ENCODE assay signal across 23 cellular contexts in the genomic region with DNA sequence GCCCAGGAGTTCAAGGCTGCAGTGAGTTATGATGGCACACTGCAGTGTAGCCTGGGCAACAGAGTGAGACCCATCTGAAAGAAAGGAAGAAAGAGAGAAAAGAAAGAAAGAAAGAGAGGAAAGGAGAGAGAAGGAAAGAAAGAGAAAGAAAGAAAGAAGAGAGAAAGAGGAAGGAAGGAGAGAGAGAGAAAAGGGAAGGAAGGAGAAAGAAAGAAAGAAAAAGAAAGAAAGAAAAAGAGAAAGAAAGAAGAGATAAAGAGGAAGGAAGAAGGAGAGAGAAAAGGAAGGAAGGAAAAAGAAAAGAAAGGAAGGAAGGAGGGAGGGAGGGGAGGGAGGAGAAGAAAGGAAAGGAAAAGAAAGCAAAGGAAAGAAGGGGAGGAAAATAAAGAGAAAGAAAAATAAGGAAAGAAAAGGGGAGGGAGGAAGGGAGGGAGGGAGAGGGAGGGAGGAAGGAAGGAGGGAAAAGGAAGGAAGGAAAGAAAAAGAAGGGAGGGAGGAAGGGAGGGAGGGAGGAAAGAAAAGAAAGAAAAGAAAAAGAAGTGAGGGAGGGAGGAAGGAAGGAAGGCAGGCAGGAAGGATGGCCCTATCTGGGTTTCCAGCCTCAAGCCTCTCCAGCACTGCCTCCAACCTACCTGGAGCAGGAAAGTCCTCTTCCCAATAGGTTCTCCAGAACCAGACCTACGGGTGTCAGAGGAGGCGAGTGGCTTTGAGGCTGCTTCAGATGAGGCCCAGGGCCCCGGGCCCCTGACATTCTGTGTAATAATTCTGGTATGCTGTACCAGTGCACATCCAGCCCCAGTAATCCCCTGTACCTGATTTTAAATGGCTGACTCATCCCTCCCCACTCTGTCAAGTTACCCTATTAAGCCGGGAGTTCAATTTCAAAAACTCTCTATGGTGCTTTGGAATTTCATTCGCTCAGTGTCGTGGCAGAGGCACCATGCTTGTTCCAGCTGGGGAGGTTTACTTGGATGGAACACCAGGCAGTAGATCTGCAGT. TPM values are rescaled to one million over a fixed set of nuclear protein-coding genes. Genes with fewer than 3 reads are reported as not detected.
A peak's percentile ranks its signal among the peaks of the same experiment; 100 is the strongest.
DNase-seq lines count a peak whose midpoint lies in the region; ATAC-seq and TF ChIP-seq lines count a peak whose summit lies in the region.
"Had no signal": no experiment of that assay in that cellular context is flagged by ENCODE, and none has a peak within 500 bp of the region (broad histone marks: within the 10 kb centered on the region; RNA-seq: fewer than 3 reads in every experiment).

No MANE protein-coding gene starts in this region.

- TF ChIP-seq CTCF in psoas muscle (IDR thresholded peaks at IDR 0.05): no peak
- no peak for TF ChIP-seq CTCF in mesothelial cell of epicardium (IDR thresholded peaks at IDR 0.05; ENCODE audit: unreplicated experiment)

- no peaks in the 10 kb centered on the region for H3K9me3 ChIP-seq in psoas muscle
- H3K9me3 ChIP-seq: BLaER1, heart right ventricle, ovary had no signal

- H3K27ac ChIP-seq in psoas muscle: peak overlapping the region; percentile 65
- H3K27ac ChIP-seq: BLaER1, heart right ventricle, ovary had no signal

- no peak overlapping the region for H3K4me3 Mint-ChIP-seq in mesothelial cell of epicardium
- H3K4me3 Mint-ChIP-seq: IgD-negative memory B cell, T-helper 17 cell had no signal

- DNase-seq in EH (ENCODE audit: low read depth): peak; percentile 23
- DNase-seq in HK-2 (ENCODE audit: unreplicated experiment): peak; percentile 15
- DNase-seq in amniotic epithelial cell (ENCODE audit: low read depth): peak; percentile 79
- DNase-seq in psoas muscle: peak in 1 of 2 donors; percentile 60
- no peak for DNase-seq in mesothelial cell of epicardium (ENCODE audit: low spot score in 2 of 2, unreplicated experiment in 2 of 2)
- DNase-seq: activated CD4-positive, CD25-positive, alpha-beta regulatory T cell; amniotic stem cell; effector memory CD4-positive, alpha-beta T cell; heart right ventricle; MV-4-11; naive B cell; NCI-H1930; NCI-H446 treated with DMSO at 0.1 percent for 48 hours; ovary; SHP77 treated with DMSO at 0.1 percent for 48 hours; stimulated activated CD8-positive, alpha-beta memory T cell treated with anti-CD3 and anti-CD28 coated beads, Interleukin-4, amount 100 ng/mL, for 48 hours; T-helper 17 cell had no signal

- H3K27ac Mint-ChIP-seq in mesothelial cell of epicardium: no peak overlapping the region
- H3K27ac Mint-ChIP-seq: activated T-helper 2 cell treated with anti-CD3 and anti-CD28 coated beads, Interferon-gamma antibody, Interleukin-2, Interleukin-4, amounts not matched to agents 10 μg/mL and 5 μg/mL and 100 μg/mL, durations not matched to agents 14 hours and 24 hours and 36 hours; IgD-negative memory B cell; naive B cell; T-helper 17 cell had no signal

- peaks cover 35% of the 10 kb centered on the region for H3K27me3 Mint-ChIP-seq in mesothelial cell of epicardium (ENCODE audit: low read depth)

- H3K4me1 Mint-ChIP-seq in mesothelial cell of epicardium: no peaks in the 10 kb centered on the region
- H3K4me1 Mint-ChIP-seq: IgD-negative memory B cell, naive B cell had no signal

- no peak overlapping the region for H3K4me3 ChIP-seq in psoas muscle
- H3K4me3 ChIP-seq: BLaER1, heart right ventricle, lung, ovary had no signal

- H3K9me3 Mint-ChIP-seq in mesothelial cell of epicardium: no peaks in the 10 kb centered on the region
- H3K9me3 Mint-ChIP-seq: activated T-helper 2 cell treated with anti-CD3 and anti-CD28 coated beads, Interferon-gamma antibody, Interleukin-2, Interleukin-4, amounts not matched to agents 10 μg/mL and 5 μg/mL and 100 μg/mL, durations not matched to agents 14 hours and 24 hours and 36 hours had no signal

- no peaks in the 10 kb centered on the region for H3K27me3 ChIP-seq in psoas muscle (ENCODE audit: insufficient read depth in 3 of 3, low read length in 2 of 3)
- H3K27me3 ChIP-seq: ovary had no signal

- 43 to 60% (median 44%) methylated on average over 6 of the region's 6 CpGs for WGBS in psoas muscle, 3 donors

- no peaks in the 10 kb centered on the region for H3K36me3 ChIP-seq in psoas muscle (ENCODE audit: insufficient read depth in 1 of 2, low read depth in 1 of 2)
- H3K36me3 ChIP-seq: BLaER1, heart right ventricle, ovary had no signal

- intact Hi-C loops in psoas muscle (cut with DNase I): no loop called here

- peak; percentile 90 to 94 (median 91) for ATAC-seq in psoas muscle
- ATAC-seq in HG03565 (IDR thresholded peaks at IDR 0.05; ENCODE audit: unreplicated experiment): no peak
- no peak for ATAC-seq in HG03095 (IDR thresholded peaks at IDR 0.05; ENCODE audit: unreplicated experiment)
- ATAC-seq: heart right ventricle, T-helper 17 cell had no signal

- no peaks in the 10 kb centered on the region for H3K36me3 Mint-ChIP-seq in mesothelial cell of epicardium
- H3K36me3 Mint-ChIP-seq: IgD-negative memory B cell had no signal

- H3K4me1 ChIP-seq in psoas muscle: peaks cover 26% of the 10 kb centered on the region

RNA-seq across cellular contexts. Expression of gene PARD3, which starts 6.8 kb away (rescaled TPM):
- 10 to 100 TPM; 52.7 to 84.4 (median 63.3) TPM for total RNA-seq in psoas muscle
- polyA plus RNA-seq in psoas muscle: 10 to 100 TPM; 20.2 to 53.4 (median 29.0) TPM
- 68.6 to 73.4 TPM (median 73.2 TPM) in 3 replicates for total RNA-seq in mesothelial cell of epicardium
- polyA plus RNA-seq: IgD-negative memory B cell had no signal

Comparison
In these comparisons a context has a peak if more than half of its experiments do, and no peak if none do; other contexts are left out.
1. DNase-seq: peak in EH (single experiment), HK-2 (single experiment) and amniotic epithelial cell (single experiment); none in mesothelial cell of epicardium (0 of 2).
2. ATAC-seq: peak in psoas muscle (4 of 4); none in HG03565 (single experiment) and HG03095 (single experiment).